30 cellular contexts compared by ENCODE assay signal in the genomic region with DNA sequence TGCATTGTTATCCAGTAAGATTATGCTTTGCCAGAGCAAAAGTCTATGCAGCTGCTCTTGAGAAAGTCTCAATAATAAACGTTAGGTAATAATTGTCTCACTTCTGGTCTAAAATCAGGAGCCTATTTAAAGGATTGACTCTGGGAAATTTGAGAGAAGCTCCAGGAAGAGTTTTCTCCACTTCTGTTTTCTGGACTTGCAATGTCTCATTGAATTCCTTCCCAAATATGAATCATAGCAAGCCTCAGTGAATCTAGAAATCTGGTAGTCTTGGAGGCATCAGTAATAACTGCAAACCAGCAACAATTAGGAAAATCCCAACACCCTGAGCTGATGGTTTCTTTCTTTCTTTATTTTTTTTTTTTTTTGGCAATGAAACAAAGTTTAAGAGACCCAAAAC.
DNase-seq lines count a peak whose midpoint lies in the region; ATAC-seq and TF ChIP-seq lines count a peak whose summit lies in the region.
"Had no signal": no experiment of that assay in that cellular context is flagged by ENCODE, and none has a peak within 500 bp of the region (broad histone marks: within the 10 kb centered on the region; RNA-seq: fewer than 3 reads in every experiment).

No MANE protein-coding gene starts in this region.

- H3K9me3 Mint-ChIP-seq in HFFc6 = peaks cover 18% of the 10 kb centered on the region

- H3K27ac ChIP-seq in ovary = no peak overlapping the region
- H3K27ac ChIP-seq: 22Rv1, body of pancreas, esophagus muscularis mucosa, PC-9, prostate gland, right lobe of liver, transverse colon had no signal

- intact Hi-C loops in ovary (cut with DNase I) = no loop called here

- no peak overlapping the region for H3K4me3 Mint-ChIP-seq in HFFc6
- H3K4me3 Mint-ChIP-seq: activated CD4-positive, alpha-beta memory T cell treated with anti-CD3 and anti-CD28 coated beads for 36 hours; activated T-helper 1 cell treated with anti-CD3 and anti-CD28 coated beads, Interleukin-12 subunit alpha, Interleukin-12 subunit beta, Interleukin-2, Interleukin-4 antibody, amounts not matched to agents 30 ng/mL and 10 ng/mL and 1 ng/mL, durations not matched to agents 14 hours and 24 hours and 36 hours; CD4-positive, CD25-positive, alpha-beta regulatory T cell; T-helper 2 cell treated with Interferon-gamma antibody and Interleukin-4, amounts not matched to agents 5 μg/mL and 100 μg/mL, for 36 hours had no signal

- DNase-seq in AG08395 (ENCODE audit: low spot score) (peak; percentile 53), HFFc6 (peak; percentile 26), choroid plexus epithelial cell (ENCODE audit: low read depth) (peak; percentile 20), kidney glomerular epithelial cell (lab: John Stamatoyannopoulos, UW) (peak; percentile 19), ovary (no peak), NCI-H82 (lab: John Stamatoyannopoulos, UW) (no peak), NCI-H748 treated with DMSO at 0.1 percent for 48 hours (lab: John Stamatoyannopoulos, UW) (no peak)
- DNase-seq: activated CD4-positive, alpha-beta memory T cell treated with anti-CD3 and anti-CD28 coated beads for 36 hours; activated CD4-positive, CD25-positive, alpha-beta regulatory T cell treated with anti-CD3 and anti-CD28 coated beads, Interleukin-2, amount 50 U/mL, for 72 hours; activated naive CD4-positive, alpha-beta T cell treated with Interleukin-2 at 50 U/mL for 16 hours; AML-193; body of pancreas; CD4-positive, CD25-positive, alpha-beta regulatory T cell; KG1; left ventricle myocardium superior; MM.1S; NCI-H1105 treated with DMSO at 0.1 percent for 48 hours; NCI-H2029 treated with DMSO at 0.1 percent for 48 hours; NCI-H524 treated with DMSO at 0.1 percent for 48 hours; PC-9; right lobe of liver; Right ventricle myocardium superior; stimulated activated CD4-positive, alpha-beta T cell treated with anti-CD3 and anti-CD28 coated beads, Interleukin-4, amount 100 ng/mL, for 1 hour; transverse colon had no signal

- H3K36me3 ChIP-seq in ovary = no peaks in the 10 kb centered on the region
- H3K36me3 ChIP-seq: esophagus muscularis mucosa, prostate gland, right lobe of liver, transverse colon had no signal

- H3K9me3 ChIP-seq in ovary = no peaks in the 10 kb centered on the region
- H3K9me3 ChIP-seq: body of pancreas, prostate gland, right lobe of liver, transverse colon had no signal

- H3K36me3 Mint-ChIP-seq in HFFc6 (ENCODE audit: low read depth) = peaks cover 22% of the 10 kb centered on the region; the same call in 1 of the 2 replicates
- H3K36me3 Mint-ChIP-seq: CD4-positive, CD25-positive, alpha-beta regulatory T cell had no signal

- no peak for TF ChIP-seq CTCF in HFFc6 (IDR thresholded peaks at IDR 0.05)
- no peak for TF ChIP-seq CTCF in choroid plexus epithelial cell (conservative IDR thresholded peaks at IDR 0.05; ENCODE audit: low read depth, low read length)
- no peak for TF ChIP-seq CTCF in ovary (IDR thresholded peaks at IDR 0.05)

- H3K27me3 Mint-ChIP-seq in HFFc6 (ENCODE audit: insufficient read depth) = no peaks in the 10 kb centered on the region; the same call in 1 of the 2 replicates

- no peaks in the 10 kb centered on the region for H3K27me3 ChIP-seq in ovary
- H3K27me3 ChIP-seq: body of pancreas, esophagus muscularis mucosa, right lobe of liver, transverse colon had no signal

- TF ChIP-seq POLR2A in ovary (IDR thresholded peaks at IDR 0.05) = no peak

- no peak for TF ChIP-seq EP300 in ovary (IDR thresholded peaks at IDR 0.05)

- ATAC-seq in HG03139 (IDR thresholded peaks at IDR 0.05; ENCODE audit: unreplicated experiment) = no peak
- ATAC-seq: body of pancreas, left ventricle myocardium superior, right lobe of liver had no signal

- H3K27ac Mint-ChIP-seq in HFFc6 = peak overlapping the region; percentile 36; the same call in 1 of the 2 replicates
- H3K27ac Mint-ChIP-seq: activated CD4-positive, alpha-beta memory T cell treated with anti-CD3 and anti-CD28 coated beads for 36 hours; activated T-helper 1 cell treated with anti-CD3 and anti-CD28 coated beads, Interleukin-12 subunit alpha, Interleukin-12 subunit beta, Interleukin-2, Interleukin-4 antibody, amounts not matched to agents 30 ng/mL and 10 ng/mL and 1 ng/mL, durations not matched to agents 14 hours and 24 hours and 36 hours; CD4-positive, CD25-positive, alpha-beta regulatory T cell; T-helper 2 cell treated with Interferon-gamma antibody and Interleukin-4, amounts not matched to agents 5 μg/mL and 100 μg/mL, for 36 hours had no signal

- H3K4me3 ChIP-seq in choroid plexus epithelial cell (ENCODE audit: low read depth, low read length) (no peak overlapping the region), ovary (no peak overlapping the region)
- H3K4me3 ChIP-seq: body of pancreas, esophagus muscularis mucosa, PC-9, prostate gland, right lobe of liver, transverse colon had no signal

- no peaks in the 10 kb centered on the region for H3K4me1 ChIP-seq in ovary (ENCODE audit: insufficient read depth)
- H3K4me1 ChIP-seq: body of pancreas, esophagus muscularis mucosa, prostate gland had no signal

- 6 to 12% (median 7%) methylated on average over 1 of the region's 1 CpG for WGBS in ovary, 3 donors

- peaks cover 50% of the 10 kb centered on the region for H3K4me1 Mint-ChIP-seq in HFFc6 (ENCODE audit: low read depth)
- H3K4me1 Mint-ChIP-seq: CD4-positive, CD25-positive, alpha-beta regulatory T cell had no signal

Comparison
In these comparisons a context has a peak if more than half of its experiments do, and no peak if none do; other contexts are left out.
1. DNase-seq: peak in AG08395 (single experiment), HFFc6 (single experiment), choroid plexus epithelial cell (single experiment) and kidney glomerular epithelial cell (single experiment); none in ovary (0 of 5), NCI-H82 (single experiment) and NCI-H748 treated with DMSO at 0.1 percent for 48 hours (single experiment).